Comparison of ENCODE assay signal across 12 cellular contexts in the genomic region with DNA sequence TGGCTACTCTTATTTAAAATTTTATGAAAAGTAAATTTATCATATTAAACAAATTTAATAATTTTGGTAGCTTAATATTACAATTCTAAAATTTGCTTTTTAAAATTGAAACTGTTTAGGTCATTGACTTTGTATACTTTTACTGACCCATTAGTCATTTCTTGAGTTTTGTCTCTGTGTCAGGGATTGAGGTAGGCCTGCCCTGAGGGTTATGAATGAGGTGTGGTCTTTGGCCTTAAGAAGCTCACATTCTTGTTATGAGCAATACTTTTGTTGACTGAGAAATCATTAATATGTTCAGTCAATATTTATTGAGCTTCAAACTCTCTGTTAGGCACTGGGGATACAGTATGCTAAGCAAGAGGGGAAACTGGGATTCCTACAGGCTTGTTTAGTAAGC. TPM values are rescaled to one million over a fixed set of nuclear protein-coding genes. Genes with fewer than 3 reads are reported as not detected.
DNase-seq lines count a peak whose midpoint lies in the region; ATAC-seq and TF ChIP-seq lines count a peak whose summit lies in the region.
"Had no signal": no experiment of that assay in that cellular context is flagged by ENCODE, and none has a peak within 500 bp of the region (broad histone marks: within the 10 kb centered on the region; RNA-seq: fewer than 3 reads in every experiment).

No MANE protein-coding gene starts in this region.

- H3K4me1 Mint-ChIP-seq in type B pancreatic cell (ENCODE audit: unreplicated experiment), result peaks cover 21% of the 10 kb centered on the region

- no peak overlapping the region for H3K27ac ChIP-seq in coronary artery

- ATAC-seq in GM18867 (IDR thresholded peaks at IDR 0.05; ENCODE audit: unreplicated experiment) (peak; percentile 66), GM21737 (IDR thresholded peaks at IDR 0.05; ENCODE audit: unreplicated experiment) (peak; percentile 53), HG03342 (IDR thresholded peaks at IDR 0.05; ENCODE audit: unreplicated experiment) (peak; percentile 77)
- ATAC-seq: HCT116 had no signal

- no peak overlapping the region for H3K4me3 ChIP-seq in coronary artery

- TF ChIP-seq CTCF in type B pancreatic cell (conservative IDR thresholded peaks at IDR 0.05), result no peak
- TF ChIP-seq CTCF in coronary artery (IDR thresholded peaks at IDR 0.05), result no peak

- no peaks in the 10 kb centered on the region for H3K36me3 Mint-ChIP-seq in type B pancreatic cell
- H3K36me3 Mint-ChIP-seq: mesothelial cell of epicardium had no signal

- H3K27me3 Mint-ChIP-seq in type B pancreatic cell, result no peaks in the 10 kb centered on the region
- H3K27me3 Mint-ChIP-seq: stimulated activated naive CD8-positive, alpha-beta T cell treated with anti-CD3 and anti-CD28 coated beads, Interleukin-15, Interleukin-2, amounts not matched to agents 100 ng/mL and 50 ng/mL, for 24 hours had no signal

- no peaks in the 10 kb centered on the region for H3K9me3 Mint-ChIP-seq in type B pancreatic cell
- H3K9me3 Mint-ChIP-seq: mesothelial cell of epicardium; stimulated activated naive CD8-positive, alpha-beta T cell treated with anti-CD3 and anti-CD28 coated beads, Interleukin-15, Interleukin-2, amounts not matched to agents 100 ng/mL and 50 ng/mL, for 24 hours had no signal

- peak; percentile 59 for DNase-seq in kidney tubule cell (ENCODE audit: low spot score)
- DNase-seq in type B pancreatic cell (ENCODE audit: extremely low spot score, unreplicated experiment), result no peak
- DNase-seq in coronary artery (ENCODE audit: low spot score), result no peak
- no peak for DNase-seq in NCI-H1417 treated with DMSO at 0.1 percent for 48 hours (lab: John Stamatoyannopoulos, UW)
- no peak for DNase-seq in NOMO-1 treated with dmso at 0.1 percent for 144 hours (lab: John Stamatoyannopoulos, UW; ENCODE audit: unreplicated experiment)
- DNase-seq: NCI-H1436 treated with DMSO at 0.1 percent for 48 hours had no signal

- H3K27ac Mint-ChIP-seq in type B pancreatic cell, result no peak overlapping the region
- H3K27ac Mint-ChIP-seq: mesothelial cell of epicardium had no signal

- H3K4me3 Mint-ChIP-seq in type B pancreatic cell, result no peak overlapping the region
- H3K4me3 Mint-ChIP-seq: mesothelial cell of epicardium; stimulated activated naive CD8-positive, alpha-beta T cell treated with anti-CD3 and anti-CD28 coated beads, Interleukin-15, Interleukin-2, amounts not matched to agents 100 ng/mL and 50 ng/mL, for 24 hours had no signal

RNA-seq across cellular contexts. Expression of gene RPA3, which starts 47.0 kb away (rescaled TPM):
- 27.3 and 42.3 TPM in 2 replicates for total RNA-seq in type B pancreatic cell (ENCODE audit: low replicate concordance)
